17 cellular contexts compared by ENCODE assay signal in genomic region chr12:24889403-24889802, GRCh38. TPM values are rescaled to one million over a fixed set of nuclear protein-coding genes. Genes with fewer than 3 reads are reported as not detected.
DNase-seq lines count a peak whose midpoint lies in the region; ATAC-seq, FAIRE-seq and TF ChIP-seq lines count a peak whose summit lies in the region.
"Had no signal": no experiment of that assay in that cellular context is flagged by ENCODE, and none has a peak within 500 bp of the region (broad histone marks: within the 10 kb centered on the region; RNA-seq: fewer than 3 reads in every experiment).

No MANE protein-coding gene starts in this region.

- H3K4me3 ChIP-seq in body of pancreas (no peak overlapping the region), esophagus squamous epithelium (no peak overlapping the region)
- H3K4me3 ChIP-seq: BLaER1, GM12878, Peyer's patch had no signal

- peak; percentile 40 for FAIRE-seq in HTR-8/SVneo (lab: Jason Lieb, UNC)
- FAIRE-seq: GM12878 had no signal

- H3K27me3 ChIP-seq in body of pancreas (no peaks in the 10 kb centered on the region), esophagus squamous epithelium (no peaks in the 10 kb centered on the region)
- H3K27me3 ChIP-seq: BLaER1, Peyer's patch had no signal

- H3K9me3 ChIP-seq in body of pancreas = no peaks in the 10 kb centered on the region
- H3K9me3 ChIP-seq in esophagus squamous epithelium = no peaks in the 10 kb centered on the region
- H3K9me3 ChIP-seq: BLaER1, Peyer's patch had no signal

- DNase-seq in HTR-8/SVneo (ENCODE audit: insufficient read length, low spot score) = no peak
- no peak for DNase-seq in body of pancreas
- DNase-seq in esophagus squamous epithelium (lab: John Stamatoyannopoulos, UW) = no peak
- DNase-seq in NCI-H2107 (lab: John Stamatoyannopoulos, UW) = no peak
- DNase-seq in activated CD8-positive, alpha-beta memory T cell treated with anti-CD3 and anti-CD28 coated beads, Interleukin-2, amount 50 U/mL, for 48 hours = no peak
- DNase-seq: Calu3; CD4-positive, alpha-beta memory T cell; GOT3; NCI-H1417 treated with DMSO at 0.1 percent for 48 hours; NCI-H187 treated with DMSO at 0.1 percent for 48 hours; NCI-H748 treated with DMSO at 0.1 percent for 48 hours; NK-92 treated with Interleukin-12 subunit alpha and Interleukin-12 subunit beta, amount 100 ng/mL, for 24 hours; Peyer's patch had no signal

- ATAC-seq in body of pancreas = no peak
- no peak for ATAC-seq in HG02588 (IDR thresholded peaks at IDR 0.05; ENCODE audit: unreplicated experiment)
- ATAC-seq in HG03135 (IDR thresholded peaks at IDR 0.05; ENCODE audit: unreplicated experiment) = no peak
- ATAC-seq: GM12878 had no signal

- H3K36me3 ChIP-seq in body of pancreas (replicated peaks in 1 of 2; ENCODE audit: insufficient read depth in 1 of 2, low read depth in 2 of 2) (no peaks in the 10 kb centered on the region), esophagus squamous epithelium (no peaks in the 10 kb centered on the region)
- H3K36me3 ChIP-seq: Peyer's patch had no signal

- TF ChIP-seq CTCF in body of pancreas (IDR thresholded peaks at IDR 0.05) (no peak), esophagus squamous epithelium (IDR thresholded peaks at IDR 0.05) (no peak)

- intact Hi-C loops in body of pancreas (cut with DNase I) = no loop called here
- intact Hi-C loops in esophagus squamous epithelium (cut with DNase I) = no loop called here

- H3K27ac ChIP-seq in body of pancreas (peak overlapping the region; percentile 4 to 65 (median 39)), esophagus squamous epithelium (peak overlapping the region in 3 of 4 donors; percentile 22 to 30 (median 28))
- H3K27ac ChIP-seq: BLaER1, Peyer's patch had no signal

- TF ChIP-seq POLR2A in body of pancreas (IDR thresholded peaks at IDR 0.05) (no peak), esophagus squamous epithelium (IDR thresholded peaks at IDR 0.05) (no peak)

- WGBS in body of pancreas, 2 donors = 70 to 86% methylated on average over 3 of the region's 3 CpGs
- WGBS in esophagus squamous epithelium, 2 donors = 73 to 94% methylated on average over 1 to 3 of the region's 3 CpGs

- H3K4me1 ChIP-seq in body of pancreas (peaks cover 38% of the 10 kb centered on the region), esophagus squamous epithelium (no peaks in the 10 kb centered on the region)
- H3K4me1 ChIP-seq: BLaER1, Peyer's patch had no signal

RNA-seq across cellular contexts. Expression of gene BCAT1, which starts 59.5 kb away (rescaled TPM):
- 10 to 100 TPM; 30.0 to 59.7 TPM for total RNA-seq in body of pancreas
- total RNA-seq in esophagus squamous epithelium = 10 to 100 TPM in 2 of 4 donors, 1 to 10 TPM in 1, under 1 TPM in 1; 0.87 to 28.3 (median 9.6) TPM
